ENCODE assay signal across 1 cellular context in genomic region chr17:44210342-44211192, GRCh38.
TF ChIP-seq lines count a peak whose summit lies in the region.

No MANE protein-coding gene starts in this region.

TF ChIP-seq in K562, 482 proteins besides CTCF, POLR2A, EP300 and RAD21 (continued from another document and continues in another):
- TF ChIP-seq, protein P1, sequence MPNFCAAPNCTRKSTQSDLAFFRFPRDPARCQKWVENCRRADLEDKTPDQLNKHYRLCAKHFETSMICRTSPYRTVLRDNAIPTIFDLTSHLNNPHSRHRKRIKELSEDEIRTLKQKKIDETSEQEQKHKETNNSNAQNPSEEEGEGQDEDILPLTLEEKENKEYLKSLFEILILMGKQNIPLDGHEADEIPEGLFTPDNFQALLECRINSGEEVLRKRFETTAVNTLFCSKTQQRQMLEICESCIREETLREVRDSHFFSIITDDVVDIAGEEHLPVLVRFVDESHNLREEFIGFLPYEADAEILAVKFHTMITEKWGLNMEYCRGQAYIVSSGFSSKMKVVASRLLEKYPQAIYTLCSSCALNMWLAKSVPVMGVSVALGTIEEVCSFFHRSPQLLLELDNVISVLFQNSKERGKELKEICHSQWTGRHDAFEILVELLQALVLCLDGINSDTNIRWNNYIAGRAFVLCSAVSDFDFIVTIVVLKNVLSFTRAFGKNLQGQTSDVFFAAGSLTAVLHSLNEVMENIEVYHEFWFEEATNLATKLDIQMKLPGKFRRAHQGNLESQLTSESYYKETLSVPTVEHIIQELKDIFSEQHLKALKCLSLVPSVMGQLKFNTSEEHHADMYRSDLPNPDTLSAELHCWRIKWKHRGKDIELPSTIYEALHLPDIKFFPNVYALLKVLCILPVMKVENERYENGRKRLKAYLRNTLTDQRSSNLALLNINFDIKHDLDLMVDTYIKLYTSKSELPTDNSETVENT (CRISPR knock-in tag; IDR thresholded peaks at IDR 0.05) = no peak; the same call in 1 of the 2 replicates
- peak; percentile 75 for TF ChIP-seq POLR2AphosphoS5 (IDR thresholded peaks at IDR 0.05; ENCODE audit: control insufficient read depth, insufficient read depth, low read depth, low read length)
- no peak for TF ChIP-seq EWSR1 (IDR thresholded peaks at IDR 0.05; ENCODE audit: borderline replicate concordance, low read depth, partially characterized antibody)
- peak; percentile 80 for TF ChIP-seq SETDB1 (IDR thresholded peaks at IDR 0.05; ENCODE audit: low read length)
- TF ChIP-seq E2F6 (IDR thresholded peaks at IDR 0.05; ENCODE audit: borderline replicate concordance in 1 of 2, extremely low read depth in 1 of 2, insufficient read depth in 1 of 2, insufficient read length in 1 of 2, low read depth in 1 of 2, low read length in 1 of 2, poor library complexity in 1 of 2, severe bottlenecking in 1 of 2) = peak; percentile 97 to 100
- TF ChIP-seq TARDBP (IDR thresholded peaks at IDR 0.05) = peak; percentile 63; the same call in 1 of the 2 replicates
- peak in 1 of 2 experiments; percentile 77; a peak in 2 of 4 replicates for TF ChIP-seq TRIM24 (IDR thresholded peaks at IDR 0.05)
- TF ChIP-seq ZBTB7A (IDR thresholded peaks at IDR 0.05; ENCODE audit: borderline replicate concordance, control insufficient read depth, low read depth, low read length) = peak; percentile 49; the same call in 1 of the 2 replicates
- TF ChIP-seq NRF1 (conservative IDR thresholded peaks at IDR 0.05 in 1 of 2, IDR thresholded peaks at IDR 0.05 in 1 of 2) = peak; percentile 11 to 52; a peak in 2 of 4 replicates
- no peak; the same call in 1 of the 2 replicates for TF ChIP-seq FOSL1 (tag; conservative IDR thresholded peaks at IDR 0.05)
- TF ChIP-seq CBX8 (IDR thresholded peaks at IDR 0.05; ENCODE audit: borderline replicate concordance, extremely low read depth, low read depth, low read length, poor library complexity, severe bottlenecking) = no peak
- TF ChIP-seq PHF21A (IDR thresholded peaks at IDR 0.05; ENCODE audit: borderline replicate concordance, low read depth) = no peak
- 0 out of 2 replicates have a peak, but pooled peaks have one; percentile 36 for TF ChIP-seq BRD4 (IDR thresholded peaks at IDR 0.05)
- TF ChIP-seq DIDO1 (tag; IDR thresholded peaks at IDR 0.05; ENCODE audit: low read depth) = no peak
- peak; percentile 98 for TF ChIP-seq TFAP4 (CRISPR knock-in tag; IDR thresholded peaks at IDR 0.05; ENCODE audit: borderline replicate concordance)
- no peak for TF ChIP-seq HMBOX1 (IDR thresholded peaks at IDR 0.05)
- no peak for TF ChIP-seq XRCC4 (IDR thresholded peaks at IDR 0.05; ENCODE audit: extremely low read depth, insufficient read depth, insufficient read length)
- TF ChIP-seq SAP30 (IDR thresholded peaks at IDR 0.05; ENCODE audit: borderline replicate concordance, insufficient read depth, low read depth, low read length, poor library complexity, severe bottlenecking) = peak; percentile 77
- TF ChIP-seq SIN3A (IDR thresholded peaks at IDR 0.05; ENCODE audit: borderline replicate concordance in 2 of 2, control insufficient read depth in 1 of 2, low read depth in 2 of 2, low read length in 2 of 2) = peak; percentile 96 to 97
- peak in 1 of 2 experiments; percentile 79; a peak in 2 of 4 replicates for TF ChIP-seq NONO (IDR thresholded peaks at IDR 0.05; ENCODE audit: low read depth in 2 of 2, low read length in 1 of 2)
- TF ChIP-seq ZZZ3 (IDR thresholded peaks at IDR 0.05) = no peak
- peak; percentile 49; the same call in 1 of the 2 replicates for TF ChIP-seq BCOR (IDR thresholded peaks at IDR 0.05)
- peak; percentile 40; the same call in 1 of the 2 replicates for TF ChIP-seq ZNF583 (CRISPR knock-in tag; IDR thresholded peaks at IDR 0.05)
- TF ChIP-seq RCOR1 (IDR thresholded peaks at IDR 0.05; ENCODE audit: borderline replicate concordance in 1 of 2, low read depth in 2 of 2, low read length in 2 of 2) = peak; percentile 36 to 83; a peak in 2 of 4 replicates
- peak; percentile 45; the same call in 1 of the 2 replicates for TF ChIP-seq USF2 (CRISPR knock-in tag; IDR thresholded peaks at IDR 0.05)
- TF ChIP-seq ZBTB40 (IDR thresholded peaks at IDR 0.05) = no peak
- peak; percentile 41; the same call in 1 of the 2 replicates for TF ChIP-seq ZBTB40 (CRISPR knock-in tag; IDR thresholded peaks at IDR 0.05)
- TF ChIP-seq CHD2 (IDR thresholded peaks at IDR 0.05; ENCODE audit: low read depth, low read length) = no peak
- peak; percentile 63; the same call in 1 of the 2 replicates for TF ChIP-seq CREM (IDR thresholded peaks at IDR 0.05; ENCODE audit: low read depth)
- peak; percentile 79 for TF ChIP-seq POLR2G (IDR thresholded peaks at IDR 0.05; ENCODE audit: low read depth, low read length)
- 0 out of 2 replicates have a peak, but pooled peaks have one; percentile 75 for TF ChIP-seq GATAD2B (IDR thresholded peaks at IDR 0.05; ENCODE audit: borderline replicate concordance)
- TF ChIP-seq NR0B1 (IDR thresholded peaks at IDR 0.05; ENCODE audit: partially characterized antibody) = no peak
- no peak for TF ChIP-seq JUNB (CRISPR knock-in tag; conservative IDR thresholded peaks at IDR 0.05)
- TF ChIP-seq RERE (CRISPR knock-in tag; IDR thresholded peaks at IDR 0.05; ENCODE audit: borderline replicate concordance) = no peak
- TF ChIP-seq KDM1A (IDR thresholded peaks at IDR 0.05) = 0 out of 4 replicates have a peak, but pooled peaks of 1 of the 2 experiments have one; percentile 8
